Comparison of ENCODE assay signal across 8 cellular contexts in the genomic region with DNA sequence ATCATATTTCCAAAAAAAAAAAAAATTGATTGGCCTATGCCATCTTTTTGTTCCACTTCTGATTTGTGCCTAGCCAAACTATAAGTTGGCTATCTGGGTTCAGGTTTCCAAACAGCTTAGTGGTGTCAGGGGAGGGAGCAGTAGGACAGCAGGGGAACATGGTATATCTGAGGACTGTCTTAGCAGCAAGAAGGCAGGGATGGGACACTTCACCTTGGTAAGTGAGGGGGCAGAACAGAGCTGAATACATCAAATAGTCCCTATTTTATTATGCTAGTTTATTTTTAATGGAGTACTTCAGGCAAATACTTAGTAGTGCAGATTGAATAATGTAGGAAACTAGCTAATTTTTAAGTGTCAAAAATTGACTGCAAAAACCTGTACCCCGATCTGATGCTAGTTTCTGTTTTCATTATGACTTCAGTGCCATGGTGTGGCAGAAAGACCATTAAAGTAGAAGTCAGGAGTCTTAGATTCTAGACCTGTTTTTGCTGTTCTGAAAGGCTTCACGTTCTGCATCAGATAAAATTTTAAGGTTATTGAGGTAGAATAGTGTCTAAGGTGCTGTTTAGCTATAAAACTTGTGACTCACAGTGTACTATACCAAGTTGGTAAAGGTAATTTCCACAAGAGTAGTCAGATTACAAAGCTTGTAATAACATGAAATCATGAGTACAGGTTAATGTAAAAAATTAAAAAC. TPM values are rescaled to one million over a fixed set of nuclear protein-coding genes. Genes with fewer than 3 reads are reported as not detected.
A peak's percentile ranks its signal among the peaks of the same experiment; 100 is the strongest.
DNase-seq lines count a peak whose midpoint lies in the region; ATAC-seq and TF ChIP-seq lines count a peak whose summit lies in the region.

No MANE protein-coding gene starts in this region.

- peaks cover 50% of the 10 kb centered on the region for H3K4me1 ChIP-seq in iPS-18a (ENCODE audit: control insufficient read depth, low read depth, low read length)

- DNase-seq in M059J (ENCODE audit: low read depth) (peak; percentile 23), NCI-H187 (lab: John Stamatoyannopoulos, UW) (no peak), coronary artery (ENCODE audit: low spot score) (no peak), amygdala (lab: John Stamatoyannopoulos, UW) (no peak)

- no peaks in the 10 kb centered on the region for H3K27me3 ChIP-seq in iPS-18a (ENCODE audit: control insufficient read depth, insufficient read depth, low read length)

- H3K27ac ChIP-seq in iPS-18a (ENCODE audit: low read length) (peak overlapping the region; percentile 9), coronary artery (peak overlapping the region in 1 of 2 donors; percentile 57)

- H3K9ac ChIP-seq in iPS-18a (ENCODE audit: low read length), result no peak overlapping the region

- no peaks in the 10 kb centered on the region for H3K36me3 ChIP-seq in iPS-18a (ENCODE audit: control insufficient read depth, low read depth, low read length)

- H3K9me3 ChIP-seq in iPS-18a (ENCODE audit: control insufficient read depth, low read depth, low read length), result no peaks in the 10 kb centered on the region

- ATAC-seq in GM18498 (IDR thresholded peaks at IDR 0.05; ENCODE audit: unreplicated experiment) (peak; percentile 62), GM21737 (IDR thresholded peaks at IDR 0.05; ENCODE audit: unreplicated experiment) (peak; percentile 65), GM18858 (IDR thresholded peaks at IDR 0.05; ENCODE audit: unreplicated experiment) (no peak)

- TF ChIP-seq CTCF in coronary artery (IDR thresholded peaks at IDR 0.05), result no peak

- H3K4me3 ChIP-seq in iPS-18a (ENCODE audit: low read length) (no peak overlapping the region), coronary artery (no peak overlapping the region)

RNA-seq across cellular contexts. Expression of gene ZNRF2, which starts 38.4 kb away (rescaled TPM):
- total RNA-seq in M059J (2014; rRNA removed; shearing (Covaris generic)), result 10.3 and 12.1 TPM in 2 replicates
